ENCODE assay signal across 8 cellular contexts in the genomic region with DNA sequence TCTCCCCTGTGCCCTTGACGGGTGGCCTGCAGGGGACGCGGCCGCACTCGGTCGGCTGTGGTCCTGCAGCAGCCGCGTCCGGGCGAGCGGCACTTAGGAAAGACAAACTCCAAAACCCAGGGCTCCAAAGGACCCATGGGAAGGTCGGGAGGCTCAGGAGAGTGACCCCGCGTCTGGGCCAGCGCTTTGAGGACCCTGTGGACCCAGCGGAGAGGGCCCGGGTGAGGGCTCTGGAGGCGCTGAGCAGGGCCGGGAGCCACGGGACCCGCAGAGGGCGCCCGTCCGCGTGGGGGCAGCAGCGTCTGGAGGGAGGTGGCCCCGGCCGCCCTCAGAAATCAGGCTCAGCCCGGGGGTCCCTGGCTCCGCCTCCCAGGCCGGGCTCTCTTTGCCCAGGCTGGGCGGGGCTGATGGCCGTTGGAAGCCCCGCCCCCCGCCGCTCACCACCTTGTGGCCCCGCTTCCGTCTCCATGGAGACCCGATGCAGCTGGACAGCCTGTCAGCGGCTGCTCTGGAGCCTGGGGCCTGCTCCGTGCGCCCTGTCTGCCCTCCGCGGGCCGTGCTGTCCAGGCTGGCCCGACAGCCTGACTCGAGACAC. TPM values are rescaled to one million over a fixed set of nuclear protein-coding genes. Genes with fewer than 3 reads are reported as not detected.
DNase-seq lines count a peak whose midpoint lies in the region; ATAC-seq and TF ChIP-seq lines count a peak whose summit lies in the region.

No MANE protein-coding gene starts in this region.

- no peak for DNase-seq in activated T-cell treated with anti-CD3 and anti-CD28 coated beads, Interleukin-2, amount 50 U/mL, for 4 hours
- no peak for DNase-seq in right atrium auricular region (ENCODE audit: low spot score)
- peak; percentile 37 for DNase-seq in stimulated activated CD8-positive, alpha-beta memory T cell treated with anti-CD3 and anti-CD28 coated beads, Interleukin-4, amount 100 ng/mL, for 48 hours
- no peak for DNase-seq in stimulated activated naive CD4-positive, alpha-beta T cell treated with Interleukin-2 at 50 U/mL for 16 hours (lab: John Stamatoyannopoulos, UW)

- peak overlapping the region; percentile 22 to 47 for H3K4me3 ChIP-seq in right atrium auricular region

- no peaks in the 10 kb centered on the region for H3K36me3 Mint-ChIP-seq in activated T-cell treated with anti-CD3 and anti-CD28 coated beads, Interleukin-2, amount 50 U/mL, for 4 hours (ENCODE audit: insufficient read depth)

- peaks cover 1% of the 10 kb centered on the region for H3K4me1 Mint-ChIP-seq in activated T-cell treated with anti-CD3 and anti-CD28 coated beads, Interleukin-2, amount 50 U/mL, for 4 hours (ENCODE audit: low read depth)

- H3K27me3 ChIP-seq in right atrium auricular region, result no peaks in the 10 kb centered on the region

- peaks cover 10% of the 10 kb centered on the region for H3K27me3 Mint-ChIP-seq in activated T-cell treated with anti-CD3 and anti-CD28 coated beads, Interleukin-2, amount 50 U/mL, for 4 hours (ENCODE audit: low read depth)

- H3K9me3 ChIP-seq in right atrium auricular region, result no peaks in the 10 kb centered on the region

- ATAC-seq in GM18861 (IDR thresholded peaks at IDR 0.05; ENCODE audit: unreplicated experiment) (peak; percentile 44), HG03095 (IDR thresholded peaks at IDR 0.05; ENCODE audit: unreplicated experiment) (no peak), GM21381 (IDR thresholded peaks at IDR 0.05; ENCODE audit: unreplicated experiment) (no peak)
- ATAC-seq in activated T-cell treated with anti-CD3 and anti-CD28 coated beads, Interleukin-2, amount 50 U/mL, for 4 hours, result peak; percentile 48 to 61

- peak; percentile 55 for TF ChIP-seq CTCF in 22Rv1 (IDR thresholded peaks at IDR 0.05)
- TF ChIP-seq CTCF in right atrium auricular region (IDR thresholded peaks at IDR 0.05), result peak; percentile 17 to 53

- no peaks in the 10 kb centered on the region for H3K36me3 ChIP-seq in right atrium auricular region

- no peak overlapping the region for H3K4me3 Mint-ChIP-seq in activated T-cell treated with anti-CD3 and anti-CD28 coated beads, Interleukin-2, amount 50 U/mL, for 4 hours

- no peaks in the 10 kb centered on the region for H3K9me3 Mint-ChIP-seq in activated T-cell treated with anti-CD3 and anti-CD28 coated beads, Interleukin-2, amount 50 U/mL, for 4 hours

- H3K4me1 ChIP-seq in right atrium auricular region, result peaks cover 0 to 10% of the 10 kb centered on the region in 2 donors

- no peak overlapping the region for H3K27ac ChIP-seq in 22Rv1
- no peak overlapping the region for H3K27ac ChIP-seq in right atrium auricular region

RNA-seq across cellular contexts. Expression of a gene that starts 34.6 kb away (rescaled TPM):
- total RNA-seq in activated T-cell treated with anti-CD3 and anti-CD28 coated beads, Interleukin-2, amount 50 U/mL, for 4 hours, result 1,000 to 10,000 TPM; 2,424 to 2,614 (median 2,461) TPM
- 100 to 1,000 TPM; 626 to 829 TPM for total RNA-seq in right atrium auricular region

Comparison
In these comparisons a context has a peak if more than half of its experiments do, and no peak if none do; other contexts are left out.
1. ATAC-seq: peak in GM18861 (single experiment) and activated T-cell treated with anti-CD3 and anti-CD28 coated beads, Interleukin-2, amount 50 U/mL, for 4 hours (2 of 2); none in HG03095 (single experiment) and GM21381 (single experiment).